Comparison of ENCODE assay signal across 5 cellular contexts in genomic region chr2:74724496-74724895, GRCh38.
"Had no signal": no experiment of that assay in that cellular context is flagged by ENCODE, and none has a peak within 500 bp of the region (broad histone marks: within the 10 kb centered on the region; RNA-seq: fewer than 3 reads in every experiment).

No MANE protein-coding gene starts in this region.

- H3K4me3 ChIP-seq: GM23338 had no signal

- ATAC-seq: GM23338 had no signal

- H3K9ac ChIP-seq: KMS-11 had no signal

- H3K4me2 ChIP-seq: GM23338, KMS-11 had no signal

- H3K27ac ChIP-seq: KMS-11 had no signal

- H2AFZ ChIP-seq: GM23338 had no signal

- DNase-seq: H9, HCEC 1CT, KBM-7 had no signal
